Comparison of ENCODE assay signal across 19 cellular contexts in the genomic region with DNA sequence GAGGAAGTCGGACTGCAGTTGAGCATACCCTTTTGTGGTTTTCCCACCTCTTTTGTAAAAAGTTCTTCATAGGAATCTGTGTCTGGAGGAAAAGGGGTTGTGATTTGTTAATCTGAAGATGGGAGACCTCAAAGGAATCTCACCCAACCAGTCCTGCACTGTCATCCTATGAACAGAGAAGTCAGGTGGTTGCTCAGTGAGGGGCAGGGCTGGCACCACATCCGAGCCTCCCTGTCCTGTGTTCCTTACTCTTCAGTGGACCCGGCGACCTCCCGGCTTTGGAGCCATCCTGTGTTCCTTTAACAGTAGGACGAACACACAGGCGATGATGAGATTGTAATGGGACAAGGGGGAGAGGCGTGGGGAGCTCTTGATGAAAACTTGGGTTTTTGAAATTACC. TPM values are rescaled to one million over a fixed set of nuclear protein-coding genes. Genes with fewer than 3 reads are reported as not detected.
A peak's percentile ranks its signal among the peaks of the same experiment; 100 is the strongest.
DNase-seq lines count a peak whose midpoint lies in the region; ATAC-seq and TF ChIP-seq lines count a peak whose summit lies in the region.
"Had no signal": no experiment of that assay in that cellular context is flagged by ENCODE, and none has a peak within 500 bp of the region (broad histone marks: within the 10 kb centered on the region; RNA-seq: fewer than 3 reads in every experiment).

No MANE protein-coding gene starts in this region.

- H3K4me3 Mint-ChIP-seq in Caco-2 (ENCODE audit: unreplicated experiment) = peak overlapping the region; percentile 49

- DNase-seq in Caco-2 (peak; percentile 59 to 73), NCI-H526 treated with DMSO at 0.1 percent for 48 hours (lab: John Stamatoyannopoulos, UW) (peak; percentile 19), epithelial cell of esophagus (ENCODE audit: low read depth) (peak; percentile 68), osteoblast (ENCODE audit: insufficient read length, low spot score, missing footprints) (peak; percentile 42), NCI-H2107 treated with DMSO at 0.1 percent for 48 hours (lab: John Stamatoyannopoulos, UW; ENCODE audit: unreplicated experiment) (no peak)
- no peak for DNase-seq in stimulated activated naive CD8-positive, alpha-beta T cell treated with anti-CD3 and anti-CD28 coated beads, Interleukin-15, Interleukin-2, amounts not matched to agents 100 U/mL and 50 U/mL, for 24 hours
- DNase-seq: 8988T; CD4-positive, alpha-beta memory T cell; GM23248; NCI-H1417; NCI-H1694 treated with DMSO at 0.1 percent for 48 hours; NCI-H748 treated with DMSO at 0.1 percent for 48 hours; SJCRH30 had no signal

- intact Hi-C loops in Caco-2 (cut with micrococcal nuclease; ENCODE audit: unreplicated experiment) = loop anchor here (10.0 kb wide), 1 partner anchor 501 kb away; a partner anchor contains a TSS

- H3K36me3 Mint-ChIP-seq in Caco-2 (ENCODE audit: insufficient read depth, unreplicated experiment) = peaks cover 27% of the 10 kb centered on the region
- H3K36me3 Mint-ChIP-seq: CD4-positive, alpha-beta memory T cell; IgD-negative memory B cell had no signal

- H3K4me1 Mint-ChIP-seq in Caco-2 (ENCODE audit: low read depth, unreplicated experiment) = peaks cover 31% of the 10 kb centered on the region

- no peaks in the 10 kb centered on the region for H3K27me3 Mint-ChIP-seq in Caco-2 (ENCODE audit: insufficient read depth, unreplicated experiment)

- H3K27me3 ChIP-seq in Caco-2 (replicated peaks; ENCODE audit: control insufficient read depth, insufficient read depth, low read length) = no peaks in the 10 kb centered on the region
- H3K27me3 ChIP-seq in osteoblast (ENCODE audit: insufficient read depth, low read length) = no peaks in the 10 kb centered on the region
- H3K27me3 ChIP-seq: BLaER1 treated with 17β-estradiol and CSF1 and Interleukin-3, amounts not matched to agents 10 nM and 100 nM; SJCRH30 had no signal

- H3K9me3 Mint-ChIP-seq in Caco-2 (ENCODE audit: unreplicated experiment) = peaks cover 10% of the 10 kb centered on the region
- H3K9me3 Mint-ChIP-seq: CD4-positive, alpha-beta memory T cell; IgD-negative memory B cell had no signal

- CTCF ChIA-PET in Caco-2 (lab: Charles Lee) = no interaction called here

- no peaks in the 10 kb centered on the region for H3K79me2 ChIP-seq in osteoblast (ENCODE audit: insufficient read depth, low read length)

- H3K4me3 ChIP-seq in Caco-2 (ENCODE audit: low read depth, low read length) (no peak overlapping the region), epithelial cell of esophagus (ENCODE audit: low read length) (no peak overlapping the region), osteoblast (ENCODE audit: insufficient read depth, low read length) (no peak overlapping the region)
- H3K4me3 ChIP-seq: BLaER1 treated with 17β-estradiol and CSF1 and Interleukin-3, amounts not matched to agents 10 nM and 100 nM; GM23248; SJCRH30 had no signal

- H3K4me1 ChIP-seq in Caco-2 = peaks cover 73% of the 10 kb centered on the region
- H3K4me1 ChIP-seq in osteoblast (ENCODE audit: insufficient read depth, low read length) = peaks cover 7% of the 10 kb centered on the region
- H3K4me1 ChIP-seq: SJCRH30 had no signal

- no peak for TF ChIP-seq CTCF in Caco-2 (IDR thresholded peaks at IDR 0.05; ENCODE audit: insufficient read depth in 1 of 2, low read depth in 1 of 2, low read length in 1 of 2, severe bottlenecking in 1 of 2, unreplicated experiment in 1 of 2)
- no peak for TF ChIP-seq CTCF in epithelial cell of esophagus (IDR thresholded peaks at IDR 0.05; ENCODE audit: insufficient read depth, low read depth, low read length, missing control alignments)
- TF ChIP-seq CTCF in osteoblast (IDR thresholded peaks at IDR 0.05; ENCODE audit: extremely low read depth, low read depth, low read length) = no peak

- peak overlapping the region; percentile 98 for H3K27ac Mint-ChIP-seq in Caco-2 (ENCODE audit: unreplicated experiment)

- no peak overlapping the region for H3K4me2 ChIP-seq in osteoblast (ENCODE audit: insufficient read depth, low read length)
- H3K4me2 ChIP-seq: BLaER1 treated with 17β-estradiol and CSF1 and Interleukin-3, amounts not matched to agents 10 nM and 100 nM had no signal

- no peak for ATAC-seq in HG02884 (IDR thresholded peaks at IDR 0.05; ENCODE audit: unreplicated experiment)
- no peak for ATAC-seq in stimulated activated naive CD8-positive, alpha-beta T cell treated with anti-CD3 and anti-CD28 coated beads, Interleukin-15, Interleukin-2, amounts not matched to agents 100 U/mL and 50 U/mL, for 24 hours
- ATAC-seq: HCT116, Panc1 had no signal

- H3K27ac ChIP-seq in osteoblast (ENCODE audit: low read depth, low read length) = no peak overlapping the region
- H3K27ac ChIP-seq: BLaER1 treated with 17β-estradiol and CSF1 and Interleukin-3, amounts not matched to agents 10 nM and 100 nM; GM23248; SJCRH30 had no signal

- H3K9me3 ChIP-seq in Caco-2 (no peaks in the 10 kb centered on the region), osteoblast (ENCODE audit: low read depth, low read length) (no peaks in the 10 kb centered on the region)
- H3K9me3 ChIP-seq: BLaER1 treated with 17β-estradiol and CSF1 and Interleukin-3, amounts not matched to agents 10 nM and 100 nM; SJCRH30 had no signal

- no peaks in the 10 kb centered on the region for H4K20me1 ChIP-seq in osteoblast (ENCODE audit: insufficient read depth, low read length)
- H4K20me1 ChIP-seq: BLaER1 treated with 17β-estradiol and CSF1 and Interleukin-3, amounts not matched to agents 10 nM and 100 nM had no signal

- H2AFZ ChIP-seq in osteoblast (ENCODE audit: low read length) = no peak overlapping the region
- H2AFZ ChIP-seq: GM23248 had no signal

- no TSS peak for BruUV-seq in Caco-2 (replicated peaks; lab: Mats Ljungman, UMichigan)

- POLR2A ChIA-PET in Caco-2 (lab: Charles Lee) = interaction anchor here (0.6 kb wide), 1 partner anchor 13 kb away, joined by 3 read pairs; no protein-coding TSS in a partner anchor

- H3K36me3 ChIP-seq in Caco-2 (ENCODE audit: control insufficient read depth, insufficient read depth, low read length) = no peaks in the 10 kb centered on the region
- no peaks in the 10 kb centered on the region for H3K36me3 ChIP-seq in osteoblast (ENCODE audit: insufficient read depth, low read length)
- H3K36me3 ChIP-seq: BLaER1 treated with 17β-estradiol and CSF1 and Interleukin-3, amounts not matched to agents 10 nM and 100 nM; SJCRH30 had no signal

RNA-seq across cellular contexts. Expression of a gene that starts 2.8 kb away (rescaled TPM):
- total RNA-seq in Caco-2 (2022) (49.3 and 57.0 TPM in 2 replicates), osteoblast (18.3 and 21.0 TPM in 2 replicates)
- total RNA-seq: M059J had no signal

Comparison
In these comparisons a context has a peak if more than half of its experiments do, and no peak if none do; other contexts are left out.
1. DNase-seq: peak in Caco-2 (2 of 2), NCI-H526 treated with DMSO at 0.1 percent for 48 hours (single experiment), epithelial cell of esophagus (single experiment) and osteoblast (single experiment); none in stimulated activated naive CD8-positive, alpha-beta T cell treated with anti-CD3 and anti-CD28 coated beads, Interleukin-15, Interleukin-2, amounts not matched to agents 100 U/mL and 50 U/mL, for 24 hours (single experiment) and NCI-H2107 treated with DMSO at 0.1 percent for 48 hours (single experiment).